ENCODE assay signal across 38 cellular contexts in the genomic region with DNA sequence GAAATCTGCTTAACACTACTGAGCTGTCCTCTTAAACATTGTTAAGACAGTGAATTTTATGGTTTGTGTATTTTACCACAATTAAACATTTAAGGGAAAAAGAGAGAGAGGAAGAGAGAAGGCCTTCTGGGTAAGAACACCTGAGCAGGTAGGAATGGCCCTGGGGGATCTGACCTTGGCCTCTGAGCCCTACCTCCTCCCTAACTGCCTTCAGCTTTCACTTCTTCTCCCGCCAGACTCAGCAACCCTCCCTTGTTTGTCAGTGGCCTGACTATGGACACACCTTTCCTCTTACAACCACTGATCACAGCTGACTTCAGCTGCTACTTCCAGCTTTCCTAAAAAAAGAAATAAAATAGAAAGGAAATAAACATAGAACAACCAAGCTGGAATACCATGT. TPM values are rescaled to one million over a fixed set of nuclear protein-coding genes. Genes with fewer than 3 reads are reported as not detected.
"Had no signal": no experiment of that assay in that cellular context is flagged by ENCODE, and none has a peak within 500 bp of the region (broad histone marks: within the 10 kb centered on the region; RNA-seq: fewer than 3 reads in every experiment).

No MANE protein-coding gene starts in this region.

- DNase-seq: activated B cell treated with CpG ODN at 0.5 μM for 24 hours; activated CD4-positive, alpha-beta memory T cell treated with anti-CD3 and anti-CD28 coated beads for 36 hours; activated CD4-positive, alpha-beta T cell treated with anti-CD3 and anti-CD28 coated beads for 4 hours; activated CD4-positive, alpha-beta T cell treated with anti-CD3 and anti-CD28 coated beads, Interleukin-2, amount 10 ng/mL, durations not matched to agents 24 days and 14 days; activated CD4-positive, alpha-beta T cell treated with anti-CD3 and anti-CD28 coated beads, Interleukin-2, amount 50 U/mL, for 1 hour; activated CD4-positive, alpha-beta T cell treated with anti-CD3 and anti-CD28 coated beads, Interleukin-2, amount 50 U/mL, for 4 hours; activated CD4-positive, CD25-positive, alpha-beta regulatory T cell treated with anti-CD3 and anti-CD28 coated beads, Interleukin-2, amount 50 U/mL, for 72 hours; activated CD8-positive, alpha-beta memory T cell treated with anti-CD3 and anti-CD28 coated beads, Interleukin-2, amount 50 U/mL, for 4 hours; activated CD8-positive, alpha-beta T cell treated with anti-CD3 and anti-CD28 coated beads for 36 hours; activated effector memory CD4-positive, alpha-beta T cell treated with anti-CD3 and anti-CD28 coated beads, Interleukin-2, amount 50 U/mL, for 16 hours; activated gamma-delta T cell treated with Interleukin-2 at 50 U/mL for 16 hours; activated naive CD4-positive, alpha-beta T cell; activated naive CD4-positive, alpha-beta T cell treated with anti-CD3 and anti-CD28 coated beads for 36 hours; activated naive CD4-positive, alpha-beta T cell treated with anti-CD3 and anti-CD28 coated beads, Interleukin-2, amount 50 U/mL, for 16 hours; activated naive CD8-positive, alpha-beta T cell treated with anti-CD3 and anti-CD28 coated beads for 36 hours; activated T-cell treated with anti-CD3 and anti-CD28 coated beads for 4 hours; activated T-cell treated with anti-CD3 and anti-CD28 coated beads, Interleukin-2, amount 50 U/mL, for 1 hour; activated T-cell treated with anti-CD3 and anti-CD28 coated beads, Interleukin-2, amount 50 U/mL, for 4 hours; activated T-cell treated with anti-CD3 and anti-CD28 coated beads, Interleukin-2, amount 50 U/mL, for 72 hours; adrenal gland; amniotic stem cell; aorta; body of pancreas; brain microvascular endothelial cell; central memory CD4-positive, alpha-beta T cell; T-helper 1 cell; T-helper 2 cell; T-helper 9 cell; WERI-Rb-1 had no signal

- H3K9me3 ChIP-seq: adrenal gland, body of pancreas, breast epithelium had no signal

- H3K27me3 ChIP-seq: adrenal gland, body of pancreas, brain microvascular endothelial cell had no signal

- H3K9me3 Mint-ChIP-seq: activated CD4-positive, alpha-beta memory T cell treated with anti-CD3 and anti-CD28 coated beads for 36 hours; activated CD4-positive, alpha-beta T cell treated with anti-CD3 and anti-CD28 coated beads, Interleukin-2, amount 10 ng/mL, durations not matched to agents 24 days and 14 days; activated CD8-positive, alpha-beta T cell treated with anti-CD3 and anti-CD28 coated beads for 36 hours; activated naive CD4-positive, alpha-beta T cell treated with anti-CD3 and anti-CD28 coated beads for 36 hours; activated T-cell treated with anti-CD3 and anti-CD28 coated beads, Interleukin-2, amount 50 U/mL, for 4 hours; activated T-cell treated with anti-CD3 and anti-CD28 coated beads, Interleukin-2, amount 50 U/mL, for 72 hours; activated T-helper 1 cell treated with anti-CD3 and anti-CD28 coated beads, Interleukin-12 subunit alpha, Interleukin-12 subunit beta, Interleukin-2, Interleukin-4 antibody, amounts not matched to agents 30 ng/mL and 10 ng/mL and 1 ng/mL, durations not matched to agents 14 hours and 24 hours and 36 hours; activated T-helper 17 cell treated with anti-CD3 and anti-CD28 coated beads, Interleukin-2, amount 50 U/mL, for 72 hours; T-helper 1 cell treated with Interleukin-12 subunit alpha and Interleukin-12 subunit beta and Interleukin-4 antibody, amounts not matched to agents 30 μg/mL and 1 μg/mL, for 36 hours; T-helper 2 cell treated with Interferon-gamma antibody and Interleukin-4, amounts not matched to agents 5 μg/mL and 100 μg/mL, for 36 hours had no signal

- H3K36me3 ChIP-seq: adrenal gland, brain microvascular endothelial cell, breast epithelium, WERI-Rb-1 had no signal

- H3K4me3 Mint-ChIP-seq: activated B cell treated with CpG ODN at 0.5 μM for 24 hours; activated CD4-positive, alpha-beta memory T cell treated with anti-CD3 and anti-CD28 coated beads for 36 hours; activated CD4-positive, alpha-beta T cell treated with anti-CD3 and anti-CD28 coated beads, Interleukin-2, amount 10 ng/mL, durations not matched to agents 24 days and 14 days; activated CD8-positive, alpha-beta T cell treated with anti-CD3 and anti-CD28 coated beads for 36 hours; activated naive CD4-positive, alpha-beta T cell treated with anti-CD3 and anti-CD28 coated beads for 36 hours; activated naive CD8-positive, alpha-beta T cell treated with anti-CD3 and anti-CD28 coated beads for 36 hours; activated T-cell treated with anti-CD3 and anti-CD28 coated beads, Interleukin-2, amount 50 U/mL, for 4 hours; activated T-cell treated with anti-CD3 and anti-CD28 coated beads, Interleukin-2, amount 50 U/mL, for 72 hours; activated T-helper 1 cell treated with anti-CD3 and anti-CD28 coated beads, Interleukin-12 subunit alpha, Interleukin-12 subunit beta, Interleukin-2, Interleukin-4 antibody, amounts not matched to agents 30 ng/mL and 10 ng/mL and 1 ng/mL, durations not matched to agents 14 hours and 24 hours and 36 hours; activated T-helper 17 cell treated with anti-CD3 and anti-CD28 coated beads, Interleukin-2, amount 50 U/mL, for 72 hours; T-helper 1 cell treated with Interleukin-12 subunit alpha and Interleukin-12 subunit beta and Interleukin-4 antibody, amounts not matched to agents 30 μg/mL and 1 μg/mL, for 36 hours; T-helper 2 cell treated with Interferon-gamma antibody and Interleukin-4, amounts not matched to agents 5 μg/mL and 100 μg/mL, for 36 hours had no signal

- H3K4me3 ChIP-seq: adrenal gland, body of pancreas, breast epithelium had no signal

- H3K4me1 ChIP-seq: adrenal gland, body of pancreas, breast epithelium had no signal

- H3K36me3 Mint-ChIP-seq: activated CD4-positive, alpha-beta memory T cell treated with anti-CD3 and anti-CD28 coated beads for 36 hours; activated naive CD4-positive, alpha-beta T cell treated with anti-CD3 and anti-CD28 coated beads, Interleukin-2, amount 50 U/mL, for 72 hours; activated naive CD8-positive, alpha-beta T cell treated with anti-CD3 and anti-CD28 coated beads for 36 hours had no signal

- H3K4me1 Mint-ChIP-seq: activated B cell treated with CpG ODN at 0.5 μM for 24 hours; activated CD4-positive, alpha-beta T cell treated with anti-CD3 and anti-CD28 coated beads, Interleukin-2, amount 10 ng/mL, durations not matched to agents 24 days and 14 days; activated naive CD8-positive, alpha-beta T cell treated with anti-CD3 and anti-CD28 coated beads for 36 hours had no signal

- H3K27ac Mint-ChIP-seq: activated B cell treated with CpG ODN at 0.5 μM for 24 hours; activated CD4-positive, alpha-beta memory T cell treated with anti-CD3 and anti-CD28 coated beads for 36 hours; activated CD4-positive, alpha-beta T cell treated with anti-CD3 and anti-CD28 coated beads, Interleukin-2, amount 10 ng/mL, durations not matched to agents 24 days and 14 days; activated CD8-positive, alpha-beta T cell treated with anti-CD3 and anti-CD28 coated beads for 36 hours; activated naive CD4-positive, alpha-beta T cell treated with anti-CD3 and anti-CD28 coated beads for 36 hours; activated naive CD4-positive, alpha-beta T cell treated with anti-CD3 and anti-CD28 coated beads, Interleukin-2, amount 50 U/mL, for 72 hours; activated naive CD8-positive, alpha-beta T cell treated with anti-CD3 and anti-CD28 coated beads for 36 hours; activated T-cell treated with anti-CD3 and anti-CD28 coated beads, Interleukin-2, amount 50 U/mL, for 72 hours; activated T-helper 1 cell treated with anti-CD3 and anti-CD28 coated beads, Interleukin-12 subunit alpha, Interleukin-12 subunit beta, Interleukin-2, Interleukin-4 antibody, amounts not matched to agents 30 ng/mL and 10 ng/mL and 1 ng/mL, durations not matched to agents 14 hours and 24 hours and 36 hours; activated T-helper 17 cell treated with anti-CD3 and anti-CD28 coated beads, Interleukin-2, amount 50 U/mL, for 72 hours; T-helper 1 cell treated with Interleukin-12 subunit alpha and Interleukin-12 subunit beta and Interleukin-4 antibody, amounts not matched to agents 30 μg/mL and 1 μg/mL, for 36 hours; T-helper 2 cell treated with Interferon-gamma antibody and Interleukin-4, amounts not matched to agents 5 μg/mL and 100 μg/mL, for 36 hours had no signal

- ATAC-seq: activated CD8-positive, alpha-beta T cell treated with anti-CD3 and anti-CD28 coated beads for 36 hours; activated naive CD4-positive, alpha-beta T cell treated with anti-CD3 and anti-CD28 coated beads, Interleukin-2, amount 50 U/mL, for 72 hours; activated T-cell treated with anti-CD3 and anti-CD28 coated beads, Interleukin-2, amount 50 U/mL, for 4 hours; activated T-cell treated with anti-CD3 and anti-CD28 coated beads, Interleukin-2, amount 50 U/mL, for 72 hours; activated T-helper 17 cell treated with anti-CD3 and anti-CD28 coated beads, Interleukin-2, amount 50 U/mL, for 72 hours; body of pancreas had no signal

- H3K27ac ChIP-seq: adrenal gland, body of pancreas, brain microvascular endothelial cell, breast epithelium, WERI-Rb-1 had no signal

RNA-seq across cellular contexts. Expression of a gene that starts 13.5 kb away (rescaled TPM):
- total RNA-seq: activated B cell treated with CpG ODN at 0.5 μM for 24 hours; activated CD4-positive, alpha-beta memory T cell treated with anti-CD3 and anti-CD28 coated beads for 36 hours; activated CD4-positive, alpha-beta T cell treated with anti-CD3 and anti-CD28 coated beads, Interleukin-2, amount 10 ng/mL, durations not matched to agents 24 days and 14 days; activated CD8-positive, alpha-beta memory T cell treated with anti-CD3 and anti-CD28 coated beads for 36 hours; activated CD8-positive, alpha-beta T cell treated with anti-CD3 and anti-CD28 coated beads for 36 hours; activated naive CD4-positive, alpha-beta T cell treated with anti-CD3 and anti-CD28 coated beads for 36 hours; activated naive CD4-positive, alpha-beta T cell treated with anti-CD3 and anti-CD28 coated beads, Interleukin-2, amount 50 U/mL, for 72 hours; activated naive CD8-positive, alpha-beta T cell treated with anti-CD3 and anti-CD28 coated beads for 36 hours; activated T-cell treated with anti-CD3 and anti-CD28 coated beads, Interleukin-2, amount 50 U/mL, for 4 hours; activated T-cell treated with anti-CD3 and anti-CD28 coated beads, Interleukin-2, amount 50 U/mL, for 72 hours; activated T-helper 1 cell treated with anti-CD3 and anti-CD28 coated beads, Interleukin-12 subunit alpha, Interleukin-12 subunit beta, Interleukin-2, Interleukin-4 antibody, amounts not matched to agents 30 ng/mL and 10 ng/mL and 1 ng/mL, durations not matched to agents 14 hours and 24 hours and 36 hours; activated T-helper 17 cell treated with anti-CD3 and anti-CD28 coated beads, Interleukin-2, amount 50 U/mL, for 72 hours; astrocyte; chondrocyte had no signal
